In the genomic region with DNA sequence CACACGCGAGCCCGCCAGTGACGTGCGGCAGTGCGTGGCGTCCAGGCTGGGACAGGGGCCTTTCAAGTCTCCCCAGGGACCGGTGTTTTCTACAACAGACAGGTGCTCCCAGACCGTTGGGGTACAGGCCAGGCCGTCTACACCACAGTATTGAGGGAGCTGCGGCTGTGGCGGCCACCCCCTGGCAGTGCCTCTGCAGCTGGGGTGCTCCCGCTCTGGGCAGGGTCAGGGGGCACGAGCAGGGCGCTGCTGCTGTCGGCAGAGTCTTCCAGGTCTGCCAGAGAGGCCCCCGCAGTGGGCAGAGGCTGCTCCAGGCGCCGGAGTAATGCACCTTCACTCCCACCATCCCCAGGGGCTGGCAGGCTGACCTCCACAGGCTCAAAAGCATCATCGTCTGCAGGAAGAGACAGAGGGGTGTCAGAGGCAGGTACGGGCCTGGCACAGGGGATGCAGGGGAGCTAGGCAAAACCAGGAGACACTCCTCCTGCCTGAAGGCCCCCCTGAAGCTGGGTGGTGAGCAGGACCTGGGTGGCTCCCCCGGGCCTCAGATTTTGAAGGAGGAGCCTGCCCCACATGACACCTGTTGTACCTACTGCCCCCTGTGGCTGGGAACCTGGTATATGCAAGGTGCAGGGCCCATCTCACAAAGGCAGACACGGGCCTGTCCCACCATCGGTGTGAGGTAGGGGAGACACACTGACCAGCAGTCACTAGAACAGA, we compare ENCODE assay signal across 25 cellular contexts.
DNase-seq lines count a peak whose midpoint lies in the region; ATAC-seq and TF ChIP-seq lines count a peak whose summit lies in the region.
"Had no signal": no experiment of that assay in that cellular context is flagged by ENCODE, and none has a peak within 500 bp of the region (broad histone marks: within the 10 kb centered on the region; RNA-seq: fewer than 3 reads in every experiment).

No MANE protein-coding gene starts in this region.

- no peaks in the 10 kb centered on the region for H3K9me3 Mint-ChIP-seq in CD8-positive, alpha-beta T cell
- H3K9me3 Mint-ChIP-seq in HFFc6: no peaks in the 10 kb centered on the region
- H3K9me3 Mint-ChIP-seq in activated CD4-positive, alpha-beta memory T cell treated with anti-CD3 and anti-CD28 coated beads for 36 hours: no peaks in the 10 kb centered on the region
- H3K9me3 Mint-ChIP-seq: activated naive CD8-positive, alpha-beta T cell treated with anti-CD3 and anti-CD28 coated beads for 36 hours; stimulated activated naive CD8-positive, alpha-beta T cell treated with anti-CD3 and anti-CD28 coated beads, Interleukin-15, Interleukin-2, amounts not matched to agents 100 ng/mL and 50 ng/mL, for 24 hours had no signal

- peaks cover 22% of the 10 kb centered on the region for H3K36me3 ChIP-seq in CD8-positive, alpha-beta T cell (ENCODE audit: insufficient read depth, low read length)
- H3K36me3 ChIP-seq in osteoblast (ENCODE audit: insufficient read depth, low read length) (peaks cover 15% of the 10 kb centered on the region), tibial nerve (peaks cover 7 to 75% (median 9%) of the 10 kb centered on the region in 3 donors)

- peaks cover 15% of the 10 kb centered on the region for H4K20me1 ChIP-seq in osteoblast (ENCODE audit: insufficient read depth, low read length)

- DNase-seq in CD8-positive, alpha-beta T cell: no peak
- no peak for DNase-seq in HFFc6
- DNase-seq in epithelial cell of proximal tubule (ENCODE audit: low read depth): no peak
- DNase-seq in osteoblast (ENCODE audit: insufficient read length, low spot score, missing footprints): peak; percentile 58
- no peak for DNase-seq in stimulated activated CD4-positive, alpha-beta T cell treated with anti-CD3 and anti-CD28 coated beads, Interleukin-2, amount 100 ng/mL, for 48 hours
- no peak for DNase-seq in tibial nerve (ENCODE audit: low spot score in 2 of 2)
- no peak for DNase-seq in activated CD4-positive, alpha-beta memory T cell treated with anti-CD3 and anti-CD28 coated beads for 36 hours
- DNase-seq: activated CD4-positive, alpha-beta T cell treated with anti-CD3 and anti-CD28 coated beads for 36 hours; activated naive CD8-positive, alpha-beta T cell treated with anti-CD3 and anti-CD28 coated beads for 36 hours; Calu3; cerebellar nuclear complex; erythroblast; foreskin melanocyte; GOT3; IMR-90; NCI-H1417; NCI-H524 treated with DMSO at 0.1 percent for 48 hours; SHP77; stimulated activated CD4-positive, alpha-beta T cell treated with anti-CD3 and anti-CD28 coated beads, Interleukin-4, amount 100 ng/mL, for 4 hours; SW 1271 had no signal

- no peak overlapping the region for H3K27ac ChIP-seq in CD8-positive, alpha-beta T cell (ENCODE audit: low read depth, low read length)
- no peak overlapping the region for H3K27ac ChIP-seq in osteoblast (ENCODE audit: low read depth, low read length)
- H3K27ac ChIP-seq in tibial nerve: no peak overlapping the region
- H3K27ac ChIP-seq: BLaER1, tibial artery had no signal

- POLR2A ChIA-PET in CD8-positive, alpha-beta T cell (lab: Charles Lee): no interaction called here
- POLR2A ChIA-PET in activated CD4-positive, alpha-beta memory T cell treated with anti-CD3 and anti-CD28 coated beads for 36 hours (lab: Charles Lee): no interaction called here

- H2AFZ ChIP-seq in osteoblast (ENCODE audit: low read length): no peak overlapping the region

- no peaks in the 10 kb centered on the region for H3K9me3 ChIP-seq in CD8-positive, alpha-beta T cell (ENCODE audit: low read length)
- no peaks in the 10 kb centered on the region for H3K9me3 ChIP-seq in osteoblast (ENCODE audit: low read depth, low read length)
- no peaks in the 10 kb centered on the region for H3K9me3 ChIP-seq in tibial nerve
- H3K9me3 ChIP-seq: BLaER1, tibial artery had no signal

- H3K36me3 Mint-ChIP-seq in CD8-positive, alpha-beta T cell: peaks cover 64% of the 10 kb centered on the region
- peaks cover 2% of the 10 kb centered on the region; the same call in 1 of the 2 replicates for H3K36me3 Mint-ChIP-seq in HFFc6 (ENCODE audit: low read depth)
- H3K36me3 Mint-ChIP-seq in activated CD4-positive, alpha-beta memory T cell treated with anti-CD3 and anti-CD28 coated beads for 36 hours: peaks cover 10% of the 10 kb centered on the region
- H3K36me3 Mint-ChIP-seq: activated naive CD8-positive, alpha-beta T cell treated with anti-CD3 and anti-CD28 coated beads for 36 hours had no signal

- intact Hi-C loops in CD8-positive, alpha-beta T cell (cut with DNase I, micrococcal nuclease): no loop called here
- intact Hi-C loops in activated CD4-positive, alpha-beta memory T cell treated with anti-CD3 and anti-CD28 coated beads for 36 hours (cut with micrococcal nuclease): no loop called here

- 85 to 99% methylated on average over 14 to 17 of the region's 24 CpGs for WGBS in tibial nerve, 2 donors

- H3K27me3 Mint-ChIP-seq in CD8-positive, alpha-beta T cell (ENCODE audit: low read depth): no peaks in the 10 kb centered on the region
- peaks cover 3% of the 10 kb centered on the region; the same call in 1 of the 2 replicates for H3K27me3 Mint-ChIP-seq in HFFc6 (ENCODE audit: insufficient read depth)
- H3K27me3 Mint-ChIP-seq in activated CD4-positive, alpha-beta memory T cell treated with anti-CD3 and anti-CD28 coated beads for 36 hours: no peaks in the 10 kb centered on the region
- H3K27me3 Mint-ChIP-seq: activated CD4-positive, alpha-beta T cell treated with anti-CD3 and anti-CD28 coated beads for 36 hours; activated naive CD8-positive, alpha-beta T cell treated with anti-CD3 and anti-CD28 coated beads for 36 hours; stimulated activated naive CD8-positive, alpha-beta T cell treated with anti-CD3 and anti-CD28 coated beads, Interleukin-15, Interleukin-2, amounts not matched to agents 100 ng/mL and 50 ng/mL, for 24 hours had no signal

- H3K27ac Mint-ChIP-seq in CD8-positive, alpha-beta T cell: peak overlapping the region; percentile 18
- no peak overlapping the region for H3K27ac Mint-ChIP-seq in HFFc6
- no peak overlapping the region for H3K27ac Mint-ChIP-seq in activated CD4-positive, alpha-beta memory T cell treated with anti-CD3 and anti-CD28 coated beads for 36 hours
- H3K27ac Mint-ChIP-seq: activated CD4-positive, alpha-beta T cell treated with anti-CD3 and anti-CD28 coated beads for 36 hours; activated naive CD8-positive, alpha-beta T cell treated with anti-CD3 and anti-CD28 coated beads for 36 hours; stimulated activated naive CD8-positive, alpha-beta T cell treated with anti-CD3 and anti-CD28 coated beads, Interleukin-15, Interleukin-2, amounts not matched to agents 100 ng/mL and 50 ng/mL, for 24 hours had no signal

- no peak overlapping the region for H3K4me3 Mint-ChIP-seq in CD8-positive, alpha-beta T cell
- H3K4me3 Mint-ChIP-seq in HFFc6: no peak overlapping the region
- no peak overlapping the region for H3K4me3 Mint-ChIP-seq in activated CD4-positive, alpha-beta memory T cell treated with anti-CD3 and anti-CD28 coated beads for 36 hours
- H3K4me3 Mint-ChIP-seq: activated CD4-positive, alpha-beta T cell treated with anti-CD3 and anti-CD28 coated beads for 36 hours; activated naive CD8-positive, alpha-beta T cell treated with anti-CD3 and anti-CD28 coated beads for 36 hours; stimulated activated naive CD8-positive, alpha-beta T cell treated with anti-CD3 and anti-CD28 coated beads, Interleukin-15, Interleukin-2, amounts not matched to agents 100 ng/mL and 50 ng/mL, for 24 hours had no signal

- no peak for TF ChIP-seq EP300 in tibial nerve (IDR thresholded peaks at IDR 0.05)

- no peak overlapping the region for H3K4me2 ChIP-seq in osteoblast (ENCODE audit: insufficient read depth, low read length)
- H3K4me2 ChIP-seq: BLaER1 had no signal

- no peak for TF ChIP-seq CTCF in CD8-positive, alpha-beta T cell (IDR thresholded peaks at IDR 0.05)
- peak; percentile 21; the same call in 1 of the 2 replicates for TF ChIP-seq CTCF in HFFc6 (IDR thresholded peaks at IDR 0.05)
- peak; percentile 14 for TF ChIP-seq CTCF in epithelial cell of proximal tubule (conservative IDR thresholded peaks at IDR 0.05; ENCODE audit: low read depth, low read length)
- TF ChIP-seq CTCF in osteoblast (IDR thresholded peaks at IDR 0.05; ENCODE audit: extremely low read depth, low read depth, low read length): no peak
- no peak for TF ChIP-seq CTCF in tibial nerve (IDR thresholded peaks at IDR 0.05)

- peaks cover 6% of the 10 kb centered on the region for H3K4me1 Mint-ChIP-seq in CD8-positive, alpha-beta T cell (ENCODE audit: low read depth)
- H3K4me1 Mint-ChIP-seq in HFFc6 (ENCODE audit: low read depth): peaks cover 3% of the 10 kb centered on the region
- H3K4me1 Mint-ChIP-seq in activated CD4-positive, alpha-beta memory T cell treated with anti-CD3 and anti-CD28 coated beads for 36 hours (ENCODE audit: low read depth): no peaks in the 10 kb centered on the region
- H3K4me1 Mint-ChIP-seq: activated CD4-positive, alpha-beta T cell treated with anti-CD3 and anti-CD28 coated beads for 36 hours had no signal

- no peak for TF ChIP-seq POLR2A in tibial nerve (IDR thresholded peaks at IDR 0.05)

- CTCF ChIA-PET in CD8-positive, alpha-beta T cell (lab: Charles Lee): no interaction called here
- CTCF ChIA-PET in activated CD4-positive, alpha-beta memory T cell treated with anti-CD3 and anti-CD28 coated beads for 36 hours (lab: Charles Lee): no interaction called here

- ATAC-seq in CD8-positive, alpha-beta T cell: no peak
- no peak for ATAC-seq in GM18907 (IDR thresholded peaks at IDR 0.05; ENCODE audit: unreplicated experiment)
- ATAC-seq: activated CD4-positive, alpha-beta T cell treated with anti-CD3 and anti-CD28 coated beads for 36 hours had no signal

- no peaks in the 10 kb centered on the region for H3K4me1 ChIP-seq in CD8-positive, alpha-beta T cell (ENCODE audit: insufficient read depth, low read length)
- H3K4me1 ChIP-seq in osteoblast (ENCODE audit: insufficient read depth, low read length): peaks cover 3% of the 10 kb centered on the region
- no peaks in the 10 kb centered on the region for H3K4me1 ChIP-seq in tibial nerve
- H3K4me1 ChIP-seq: tibial artery had no signal

- H3K27me3 ChIP-seq in CD8-positive, alpha-beta T cell (ENCODE audit: insufficient read depth, low read length): no peaks in the 10 kb centered on the region
- H3K27me3 ChIP-seq in osteoblast (ENCODE audit: insufficient read depth, low read length): no peaks in the 10 kb centered on the region
- no peaks in the 10 kb centered on the region for H3K27me3 ChIP-seq in tibial nerve
- H3K27me3 ChIP-seq: BLaER1, tibial artery had no signal

- no peak overlapping the region for H3K4me3 ChIP-seq in CD8-positive, alpha-beta T cell (ENCODE audit: low read depth, low read length)
- H3K4me3 ChIP-seq in epithelial cell of proximal tubule (ENCODE audit: low read depth, low read length): no peak overlapping the region
- no peak overlapping the region for H3K4me3 ChIP-seq in osteoblast (ENCODE audit: insufficient read depth, low read length)
- H3K4me3 ChIP-seq in tibial nerve: no peak overlapping the region
- H3K4me3 ChIP-seq: BLaER1, lung, tibial artery had no signal

- H3K79me2 ChIP-seq in osteoblast (ENCODE audit: insufficient read depth, low read length): no peaks in the 10 kb centered on the region

Comparison
In these comparisons a context has a peak if more than half of its experiments do, and no peak if none do; other contexts are left out.
1. CTCF ChIP-seq: peak in HFFc6 (single experiment) and epithelial cell of proximal tubule (single experiment); none in CD8-positive, alpha-beta T cell (single experiment), osteoblast (single experiment) and tibial nerve (0 of 5).